Comparison of ENCODE assay signal across 8 cellular contexts in genomic region chr18:9135912-9136314, GRCh38. TPM values are rescaled to one million over a fixed set of nuclear protein-coding genes. Genes with fewer than 3 reads are reported as not detected.
A peak's percentile ranks its signal among the peaks of the same experiment; 100 is the strongest.
DNase-seq lines count a peak whose midpoint lies in the region; ATAC-seq and TF ChIP-seq lines count a peak whose summit lies in the region.

No MANE protein-coding gene starts in this region.

- H3K27me3 ChIP-seq in heart left ventricle, result no peaks in the 10 kb centered on the region

- H3K36me3 ChIP-seq in heart left ventricle, result peaks cover 0 to 45% (median 42%) of the 10 kb centered on the region in 9 donors

- TF ChIP-seq CTCF in AG09309 (IDR thresholded peaks at IDR 0.05; ENCODE audit: control insufficient read depth, insufficient read depth, low read depth, low read length, missing control alignments), result no peak
- no peak for TF ChIP-seq CTCF in heart left ventricle (IDR thresholded peaks at IDR 0.05)
- TF ChIP-seq CTCF in progenitor cell of endocrine pancreas (IDR thresholded peaks at IDR 0.05; ENCODE audit: unreplicated experiment), result no peak

- no peaks in the 10 kb centered on the region for H3K9me3 Mint-ChIP-seq in activated naive CD4-positive, alpha-beta T cell treated with anti-CD3 and anti-CD28 coated beads, Interleukin-2, amount 50 U/mL, for 24 hours
- no peaks in the 10 kb centered on the region for H3K9me3 Mint-ChIP-seq in progenitor cell of endocrine pancreas (ENCODE audit: low read depth)

- 0 to 1% (median 1%) methylated on average over 15 to 33 of the region's 33 CpGs for WGBS in heart left ventricle, 4 donors

- H3K4me1 ChIP-seq in heart left ventricle, result peaks cover 6 to 54% (median 37%) of the 10 kb centered on the region in 12 donors

- peaks cover 71% of the 10 kb centered on the region for H3K4me1 Mint-ChIP-seq in activated naive CD4-positive, alpha-beta T cell treated with anti-CD3 and anti-CD28 coated beads, Interleukin-2, amount 50 U/mL, for 24 hours
- peaks cover 32% of the 10 kb centered on the region for H3K4me1 Mint-ChIP-seq in progenitor cell of endocrine pancreas (ENCODE audit: low read depth)

- peak overlapping the region; percentile 96 for H3K4me3 Mint-ChIP-seq in activated naive CD4-positive, alpha-beta T cell treated with anti-CD3 and anti-CD28 coated beads, Interleukin-2, amount 50 U/mL, for 24 hours
- H3K4me3 Mint-ChIP-seq in progenitor cell of endocrine pancreas (ENCODE audit: low read depth), result peak overlapping the region; percentile 97

- ATAC-seq in GM18508 (IDR thresholded peaks at IDR 0.05; ENCODE audit: insufficient read depth, unreplicated experiment) (peak; percentile 1), HG02938 (IDR thresholded peaks at IDR 0.05; ENCODE audit: unreplicated experiment) (peak; percentile 14), heart left ventricle (peak; percentile 7 to 36 (median 26))

- peak overlapping the region; percentile 99 for H3K27ac Mint-ChIP-seq in activated naive CD4-positive, alpha-beta T cell treated with anti-CD3 and anti-CD28 coated beads, Interleukin-2, amount 50 U/mL, for 24 hours
- peak overlapping the region; percentile 100 for H3K27ac Mint-ChIP-seq in progenitor cell of endocrine pancreas

- peak overlapping the region; percentile 97 to 99 (median 98) for H3K27ac ChIP-seq in heart left ventricle

- intact Hi-C loops in heart left ventricle (cut with DNase I), result loop anchor here in 8 of 10 donors (2.0 to 5.0 kb wide), 4 partner anchors 33 to 336 kb away; partner anchors contain the start of genes NDUFV2 (in 7 of the 8) and TWSG1 (in 1 of the 8)

- peak overlapping the region; percentile 62 for H3K4me3 ChIP-seq in AG09309 (ENCODE audit: control insufficient read depth, low read depth, low read length)
- H3K4me3 ChIP-seq in heart left ventricle, result peak overlapping the region; percentile 59 to 96 (median 82)

- H3K9me3 ChIP-seq in heart left ventricle, result no peaks in the 10 kb centered on the region

- H3K36me3 Mint-ChIP-seq in activated naive CD4-positive, alpha-beta T cell treated with anti-CD3 and anti-CD28 coated beads, Interleukin-2, amount 50 U/mL, for 24 hours, result peaks cover 18% of the 10 kb centered on the region
- peaks cover 8% of the 10 kb centered on the region for H3K36me3 Mint-ChIP-seq in progenitor cell of endocrine pancreas (ENCODE audit: insufficient read depth)

- TF ChIP-seq POLR2A in heart left ventricle (IDR thresholded peaks at IDR 0.05), result no peak

- no peaks in the 10 kb centered on the region for H3K27me3 Mint-ChIP-seq in activated naive CD4-positive, alpha-beta T cell treated with anti-CD3 and anti-CD28 coated beads, Interleukin-2, amount 50 U/mL, for 24 hours
- H3K27me3 Mint-ChIP-seq in progenitor cell of endocrine pancreas, result no peaks in the 10 kb centered on the region

- no peak for DNase-seq in AG09309 (ENCODE audit: low read depth)
- DNase-seq in NCI-H2029 (lab: John Stamatoyannopoulos, UW), result peak; percentile 45
- no peak for DNase-seq in heart left ventricle
- peak; percentile 43 for DNase-seq in progenitor cell of endocrine pancreas (ENCODE audit: low spot score, unreplicated experiment)
- no peak for DNase-seq in SKM-1 treated with dmso at 0.1 percent for 144 hours (lab: John Stamatoyannopoulos, UW; ENCODE audit: unreplicated experiment)

RNA-seq across cellular contexts. Expression of gene ANKRD12, which starts 0.7 kb away (rescaled TPM):
- total RNA-seq in heart left ventricle (10 to 100 TPM; 18.6 to 70.9 (median 53.8) TPM), progenitor cell of endocrine pancreas (45.7 and 53.3 TPM in 2 replicates)
- polyA plus RNA-seq in heart left ventricle, result 10 to 100 TPM in 1 of 2 donors, 1 to 10 TPM in 1; 7.7 to 20.9 TPM

RNA-seq across cellular contexts. Expression of gene NDUFV2, which starts 33.4 kb away (rescaled TPM):
- total RNA-seq in heart left ventricle (100 to 1,000 TPM; 236 to 469 (median 407) TPM), progenitor cell of endocrine pancreas (119 and 124 TPM in 2 replicates)
- 1,000 to 10,000 TPM in 1 of 2 donors, 100 to 1,000 TPM in 1; 478 to 1,311 TPM for polyA plus RNA-seq in heart left ventricle

Comparison
In these comparisons a context has a peak if more than half of its experiments do, and no peak if none do; other contexts are left out.
1. DNase-seq: peak in NCI-H2029 (single experiment) and progenitor cell of endocrine pancreas (single experiment); none in AG09309 (single experiment), heart left ventricle (0 of 5) and SKM-1 treated with dmso at 0.1 percent for 144 hours (single experiment).
2. Peak in every context shown above with its lines, with median percentiles within 50 percentile points of each other: ATAC-seq.